Comparison of ENCODE assay signal across 1 cellular context in the genomic region with DNA sequence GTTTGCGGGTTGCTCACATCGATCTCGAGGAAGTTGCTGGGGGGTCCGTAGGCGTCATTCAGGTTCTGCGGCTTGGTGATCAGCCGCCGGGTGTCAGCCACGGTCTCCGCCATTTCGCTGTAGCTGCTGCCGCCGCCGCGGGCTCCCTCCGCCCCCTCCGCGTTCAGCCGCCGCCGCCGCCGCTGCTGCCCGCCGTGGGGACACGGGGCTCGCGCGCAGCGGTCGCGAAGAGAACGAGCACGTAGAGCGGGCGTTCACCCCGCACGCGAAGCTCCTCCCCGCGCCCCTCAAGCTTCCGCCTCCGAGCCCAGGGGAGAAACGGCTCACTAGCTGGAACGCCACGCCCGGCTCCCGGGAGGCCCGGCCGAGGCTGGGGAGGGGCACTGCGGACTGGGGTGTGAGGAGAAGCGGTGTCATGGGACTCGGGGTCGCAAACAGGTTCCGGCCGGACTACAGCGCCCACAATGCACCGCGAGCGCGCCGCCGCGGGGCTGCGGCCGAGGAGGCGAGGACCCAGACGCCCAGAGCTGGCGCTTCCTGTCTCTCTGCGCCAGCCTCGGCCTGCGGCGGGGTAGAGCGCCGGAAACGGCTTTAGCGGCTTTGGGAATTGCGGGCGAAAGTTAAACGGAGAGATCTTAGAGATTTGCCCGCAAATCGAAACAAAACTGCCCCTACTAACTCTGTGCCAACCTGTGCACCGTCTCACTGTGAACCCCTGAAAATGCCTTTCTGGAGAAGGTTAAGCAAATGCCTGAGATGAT.
TF ChIP-seq lines count a peak whose summit lies in the region.

A gene (minus strand): TSS at position 232 of the 761 bp plus-strand sequence. CDS start 119 bp downstream, at position 113.

TF ChIP-seq in HepG2, 621 proteins besides CTCF, POLR2A, EP300 and RAD21 (continued from another document and continues in another):
- TF ChIP-seq, protein P1, sequence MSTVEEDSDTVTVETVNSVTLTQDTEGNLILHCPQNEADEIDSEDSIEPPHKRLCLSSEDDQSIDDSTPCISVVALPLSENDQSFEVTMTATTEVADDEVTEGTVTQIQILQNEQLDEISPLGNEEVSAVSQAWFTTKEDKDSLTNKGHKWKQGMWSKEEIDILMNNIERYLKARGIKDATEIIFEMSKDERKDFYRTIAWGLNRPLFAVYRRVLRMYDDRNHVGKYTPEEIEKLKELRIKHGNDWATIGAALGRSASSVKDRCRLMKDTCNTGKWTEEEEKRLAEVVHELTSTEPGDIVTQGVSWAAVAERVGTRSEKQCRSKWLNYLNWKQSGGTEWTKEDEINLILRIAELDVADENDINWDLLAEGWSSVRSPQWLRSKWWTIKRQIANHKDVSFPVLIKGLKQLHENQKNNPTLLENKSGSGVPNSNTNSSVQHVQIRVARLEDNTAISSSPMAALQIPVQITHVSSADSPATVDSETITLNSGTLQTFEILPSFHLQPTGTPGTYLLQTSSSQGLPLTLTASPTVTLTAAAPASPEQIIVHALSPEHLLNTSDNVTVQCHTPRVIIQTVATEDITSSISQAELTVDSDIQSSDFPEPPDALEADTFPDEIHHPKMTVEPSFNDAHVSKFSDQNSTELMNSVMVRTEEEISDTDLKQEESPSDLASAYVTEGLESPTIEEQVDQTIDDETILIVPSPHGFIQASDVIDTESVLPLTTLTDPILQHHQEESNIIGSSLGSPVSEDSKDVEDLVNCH (CRISPR knock-in tag; IDR thresholded peaks at IDR 0.05): no peak
- TF ChIP-seq ZSCAN31 (CRISPR knock-in tag; IDR thresholded peaks at IDR 0.05; ENCODE audit: low read depth) (peak; percentile 62), SMARCE1 (IDR thresholded peaks at IDR 0.05; ENCODE audit: borderline replicate concordance) (no peak), ZC3H13 (CRISPR knock-in tag; IDR thresholded peaks at IDR 0.05) (peak; percentile 40), POLR2G (IDR thresholded peaks at IDR 0.05; ENCODE audit: low read depth, low read length) (peak; percentile 95), NONO (IDR thresholded peaks at IDR 0.05) (no peak), NONO (CRISPR knock-in tag; conservative IDR thresholded peaks at IDR 0.05) (peak; percentile 94), KAT7 (CRISPR knock-in tag; IDR thresholded peaks at IDR 0.05; ENCODE audit: borderline replicate concordance) (peak; percentile 42; the same call in 1 of the 2 replicates), NFIB (CRISPR knock-in tag; IDR thresholded peaks at IDR 0.05; ENCODE audit: borderline replicate concordance) (no peak), ZIK1 (CRISPR knock-in tag; IDR thresholded peaks at IDR 0.05; ENCODE audit: borderline replicate concordance, low read depth) (peak; percentile 61; the same call in 1 of the 2 replicates), RFX5 (IDR thresholded peaks at IDR 0.05; ENCODE audit: low read depth, low read length) (no peak), LCORL (IDR thresholded peaks at IDR 0.05) (no peak), LCORL (CRISPR knock-in tag; IDR thresholded peaks at IDR 0.05) (peak; percentile 84), POGZ (CRISPR knock-in tag; IDR thresholded peaks at IDR 0.05) (peak; percentile 91), ZMYM2 (CRISPR knock-in tag; IDR thresholded peaks at IDR 0.05) (no peak), GLI4 (CRISPR knock-in tag; IDR thresholded peaks at IDR 0.05; ENCODE audit: borderline replicate concordance) (no peak; the same call in 1 of the 2 replicates), MEF2D (CRISPR knock-in tag; IDR thresholded peaks at IDR 0.05) (0 out of 2 replicates have a peak, but pooled peaks have one; percentile 24), ZNF232 (CRISPR knock-in tag; IDR thresholded peaks at IDR 0.05; ENCODE audit: borderline replicate concordance) (no peak), RNF2 (conservative IDR thresholded peaks at IDR 0.05; ENCODE audit: low read depth) (no peak)
- TF ChIP-seq, protein P2, sequence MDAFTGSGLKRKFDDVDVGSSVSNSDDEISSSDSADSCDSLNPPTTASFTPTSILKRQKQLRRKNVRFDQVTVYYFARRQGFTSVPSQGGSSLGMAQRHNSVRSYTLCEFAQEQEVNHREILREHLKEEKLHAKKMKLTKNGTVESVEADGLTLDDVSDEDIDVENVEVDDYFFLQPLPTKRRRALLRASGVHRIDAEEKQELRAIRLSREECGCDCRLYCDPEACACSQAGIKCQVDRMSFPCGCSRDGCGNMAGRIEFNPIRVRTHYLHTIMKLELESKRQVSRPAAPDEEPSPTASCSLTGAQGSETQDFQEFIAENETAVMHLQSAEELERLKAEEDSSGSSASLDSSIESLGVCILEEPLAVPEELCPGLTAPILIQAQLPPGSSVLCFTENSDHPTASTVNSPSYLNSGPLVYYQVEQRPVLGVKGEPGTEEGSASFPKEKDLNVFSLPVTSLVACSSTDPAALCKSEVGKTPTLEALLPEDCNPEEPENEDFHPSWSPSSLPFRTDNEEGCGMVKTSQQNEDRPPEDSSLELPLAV (CRISPR knock-in tag; conservative IDR thresholded peaks at IDR 0.05; ENCODE audit: low read depth): no peak
- TF ChIP-seq, protein P3, sequence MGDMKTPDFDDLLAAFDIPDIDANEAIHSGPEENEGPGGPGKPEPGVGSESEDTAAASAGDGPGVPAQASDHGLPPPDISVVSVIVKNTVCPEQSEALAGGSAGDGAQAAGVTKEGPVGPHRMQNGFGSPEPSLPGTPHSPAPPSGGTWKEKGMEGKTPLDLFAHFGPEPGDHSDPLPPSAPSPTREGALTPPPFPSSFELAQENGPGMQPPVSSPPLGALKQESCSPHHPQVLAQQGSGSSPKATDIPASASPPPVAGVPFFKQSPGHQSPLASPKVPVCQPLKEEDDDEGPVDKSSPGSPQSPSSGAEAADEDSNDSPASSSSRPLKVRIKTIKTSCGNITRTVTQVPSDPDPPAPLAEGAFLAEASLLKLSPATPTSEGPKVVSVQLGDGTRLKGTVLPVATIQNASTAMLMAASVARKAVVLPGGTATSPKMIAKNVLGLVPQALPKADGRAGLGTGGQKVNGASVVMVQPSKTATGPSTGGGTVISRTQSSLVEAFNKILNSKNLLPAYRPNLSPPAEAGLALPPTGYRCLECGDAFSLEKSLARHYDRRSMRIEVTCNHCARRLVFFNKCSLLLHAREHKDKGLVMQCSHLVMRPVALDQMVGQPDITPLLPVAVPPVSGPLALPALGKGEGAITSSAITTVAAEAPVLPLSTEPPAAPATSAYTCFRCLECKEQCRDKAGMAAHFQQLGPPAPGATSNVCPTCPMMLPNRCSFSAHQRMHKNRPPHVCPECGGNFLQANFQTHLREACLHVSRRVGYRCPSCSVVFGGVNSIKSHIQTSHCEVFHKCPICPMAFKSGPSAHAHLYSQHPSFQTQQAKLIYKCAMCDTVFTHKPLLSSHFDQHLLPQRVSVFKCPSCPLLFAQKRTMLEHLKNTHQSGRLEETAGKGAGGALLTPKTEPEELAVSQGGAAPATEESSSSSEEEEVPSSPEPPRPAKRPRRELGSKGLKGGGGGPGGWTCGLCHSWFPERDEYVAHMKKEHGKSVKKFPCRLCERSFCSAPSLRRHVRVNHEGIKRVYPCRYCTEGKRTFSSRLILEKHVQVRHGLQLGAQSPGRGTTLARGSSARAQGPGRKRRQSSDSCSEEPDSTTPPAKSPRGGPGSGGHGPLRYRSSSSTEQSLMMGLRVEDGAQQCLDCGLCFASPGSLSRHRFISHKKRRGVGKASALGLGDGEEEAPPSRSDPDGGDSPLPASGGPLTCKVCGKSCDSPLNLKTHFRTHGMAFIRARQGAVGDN (CRISPR knock-in tag; IDR thresholded peaks at IDR 0.05): peak; percentile 86
- TF ChIP-seq, protein P4, sequence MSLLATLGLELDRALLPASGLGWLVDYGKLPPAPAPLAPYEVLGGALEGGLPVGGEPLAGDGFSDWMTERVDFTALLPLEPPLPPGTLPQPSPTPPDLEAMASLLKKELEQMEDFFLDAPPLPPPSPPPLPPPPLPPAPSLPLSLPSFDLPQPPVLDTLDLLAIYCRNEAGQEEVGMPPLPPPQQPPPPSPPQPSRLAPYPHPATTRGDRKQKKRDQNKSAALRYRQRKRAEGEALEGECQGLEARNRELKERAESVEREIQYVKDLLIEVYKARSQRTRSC (CRISPR knock-in tag; IDR thresholded peaks at IDR 0.05; ENCODE audit: low read depth): no peak
- TF ChIP-seq, protein P5, sequence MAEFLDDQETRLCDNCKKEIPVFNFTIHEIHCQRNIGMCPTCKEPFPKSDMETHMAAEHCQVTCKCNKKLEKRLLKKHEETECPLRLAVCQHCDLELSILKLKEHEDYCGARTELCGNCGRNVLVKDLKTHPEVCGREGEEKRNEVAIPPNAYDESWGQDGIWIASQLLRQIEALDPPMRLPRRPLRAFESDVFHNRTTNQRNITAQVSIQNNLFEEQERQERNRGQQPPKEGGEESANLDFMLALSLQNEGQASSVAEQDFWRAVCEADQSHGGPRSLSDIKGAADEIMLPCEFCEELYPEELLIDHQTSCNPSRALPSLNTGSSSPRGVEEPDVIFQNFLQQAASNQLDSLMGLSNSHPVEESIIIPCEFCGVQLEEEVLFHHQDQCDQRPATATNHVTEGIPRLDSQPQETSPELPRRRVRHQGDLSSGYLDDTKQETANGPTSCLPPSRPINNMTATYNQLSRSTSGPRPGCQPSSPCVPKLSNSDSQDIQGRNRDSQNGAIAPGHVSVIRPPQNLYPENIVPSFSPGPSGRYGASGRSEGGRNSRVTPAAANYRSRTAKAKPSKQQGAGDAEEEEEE (CRISPR knock-in tag; IDR thresholded peaks at IDR 0.05; ENCODE audit: borderline replicate concordance): no peak
- TF ChIP-seq, protein P6, sequence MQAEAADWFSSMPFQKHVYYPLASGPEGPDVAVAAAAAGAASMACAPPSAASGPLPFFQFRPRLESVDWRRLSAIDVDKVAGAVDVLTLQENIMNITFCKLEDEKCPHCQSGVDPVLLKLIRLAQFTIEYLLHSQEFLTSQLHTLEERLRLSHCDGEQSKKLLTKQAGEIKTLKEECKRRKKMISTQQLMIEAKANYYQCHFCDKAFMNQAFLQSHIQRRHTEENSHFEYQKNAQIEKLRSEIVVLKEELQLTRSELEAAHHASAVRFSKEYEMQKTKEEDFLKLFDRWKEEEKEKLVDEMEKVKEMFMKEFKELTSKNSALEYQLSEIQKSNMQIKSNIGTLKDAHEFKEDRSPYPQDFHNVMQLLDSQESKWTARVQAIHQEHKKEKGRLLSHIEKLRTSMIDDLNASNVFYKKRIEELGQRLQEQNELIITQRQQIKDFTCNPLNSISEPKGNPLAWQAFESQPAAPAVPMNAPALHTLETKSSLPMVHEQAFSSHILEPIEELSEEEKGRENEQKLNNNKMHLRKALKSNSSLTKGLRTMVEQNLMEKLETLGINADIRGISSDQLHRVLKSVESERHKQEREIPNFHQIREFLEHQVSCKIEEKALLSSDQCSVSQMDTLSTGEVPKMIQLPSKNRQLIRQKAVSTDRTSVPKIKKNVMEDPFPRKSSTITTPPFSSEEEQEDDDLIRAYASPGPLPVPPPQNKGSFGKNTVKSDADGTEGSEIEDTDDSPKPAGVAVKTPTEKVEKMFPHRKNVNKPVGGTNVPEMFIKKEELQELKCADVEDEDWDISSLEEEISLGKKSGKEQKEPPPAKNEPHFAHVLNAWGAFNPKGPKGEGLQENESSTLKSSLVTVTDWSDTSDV (CRISPR knock-in tag; IDR thresholded peaks at IDR 0.05): no peak
- TF ChIP-seq, protein P7, sequence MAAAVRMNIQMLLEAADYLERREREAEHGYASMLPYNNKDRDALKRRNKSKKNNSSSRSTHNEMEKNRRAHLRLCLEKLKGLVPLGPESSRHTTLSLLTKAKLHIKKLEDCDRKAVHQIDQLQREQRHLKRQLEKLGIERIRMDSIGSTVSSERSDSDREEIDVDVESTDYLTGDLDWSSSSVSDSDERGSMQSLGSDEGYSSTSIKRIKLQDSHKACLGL (CRISPR knock-in tag; IDR thresholded peaks at IDR 0.05): no peak
- TF ChIP-seq, protein P8, sequence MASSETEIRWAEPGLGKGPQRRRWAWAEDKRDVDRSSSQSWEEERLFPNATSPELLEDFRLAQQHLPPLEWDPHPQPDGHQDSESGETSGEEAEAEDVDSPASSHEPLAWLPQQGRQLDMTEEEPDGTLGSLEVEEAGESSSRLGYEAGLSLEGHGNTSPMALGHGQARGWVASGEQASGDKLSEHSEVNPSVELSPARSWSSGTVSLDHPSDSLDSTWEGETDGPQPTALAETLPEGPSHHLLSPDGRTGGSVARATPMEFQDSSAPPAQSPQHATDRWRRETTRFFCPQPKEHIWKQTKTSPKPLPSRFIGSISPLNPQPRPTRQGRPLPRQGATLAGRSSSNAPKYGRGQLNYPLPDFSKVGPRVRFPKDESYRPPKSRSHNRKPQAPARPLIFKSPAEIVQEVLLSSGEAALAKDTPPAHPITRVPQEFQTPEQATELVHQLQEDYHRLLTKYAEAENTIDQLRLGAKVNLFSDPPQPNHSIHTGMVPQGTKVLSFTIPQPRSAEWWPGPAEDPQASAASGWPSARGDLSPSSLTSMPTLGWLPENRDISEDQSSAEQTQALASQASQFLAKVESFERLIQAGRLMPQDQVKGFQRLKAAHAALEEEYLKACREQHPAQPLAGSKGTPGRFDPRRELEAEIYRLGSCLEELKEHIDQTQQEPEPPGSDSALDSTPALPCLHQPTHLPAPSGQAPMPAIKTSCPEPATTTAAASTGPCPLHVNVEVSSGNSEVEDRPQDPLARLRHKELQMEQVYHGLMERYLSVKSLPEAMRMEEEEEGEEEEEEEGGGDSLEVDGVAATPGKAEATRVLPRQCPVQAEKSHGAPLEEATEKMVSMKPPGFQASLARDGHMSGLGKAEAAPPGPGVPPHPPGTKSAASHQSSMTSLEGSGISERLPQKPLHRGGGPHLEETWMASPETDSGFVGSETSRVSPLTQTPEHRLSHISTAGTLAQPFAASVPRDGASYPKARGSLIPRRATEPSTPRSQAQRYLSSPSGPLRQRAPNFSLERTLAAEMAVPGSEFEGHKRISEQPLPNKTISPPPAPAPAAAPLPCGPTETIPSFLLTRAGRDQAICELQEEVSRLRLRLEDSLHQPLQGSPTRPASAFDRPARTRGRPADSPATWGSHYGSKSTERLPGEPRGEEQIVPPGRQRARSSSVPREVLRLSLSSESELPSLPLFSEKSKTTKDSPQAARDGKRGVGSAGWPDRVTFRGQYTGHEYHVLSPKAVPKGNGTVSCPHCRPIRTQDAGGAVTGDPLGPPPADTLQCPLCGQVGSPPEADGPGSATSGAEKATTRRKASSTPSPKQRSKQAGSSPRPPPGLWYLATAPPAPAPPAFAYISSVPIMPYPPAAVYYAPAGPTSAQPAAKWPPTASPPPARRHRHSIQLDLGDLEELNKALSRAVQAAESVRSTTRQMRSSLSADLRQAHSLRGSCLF (CRISPR knock-in tag; IDR thresholded peaks at IDR 0.05; ENCODE audit: borderline replicate concordance): no peak; the same call in 1 of the 2 replicates
- TF ChIP-seq, protein P9, sequence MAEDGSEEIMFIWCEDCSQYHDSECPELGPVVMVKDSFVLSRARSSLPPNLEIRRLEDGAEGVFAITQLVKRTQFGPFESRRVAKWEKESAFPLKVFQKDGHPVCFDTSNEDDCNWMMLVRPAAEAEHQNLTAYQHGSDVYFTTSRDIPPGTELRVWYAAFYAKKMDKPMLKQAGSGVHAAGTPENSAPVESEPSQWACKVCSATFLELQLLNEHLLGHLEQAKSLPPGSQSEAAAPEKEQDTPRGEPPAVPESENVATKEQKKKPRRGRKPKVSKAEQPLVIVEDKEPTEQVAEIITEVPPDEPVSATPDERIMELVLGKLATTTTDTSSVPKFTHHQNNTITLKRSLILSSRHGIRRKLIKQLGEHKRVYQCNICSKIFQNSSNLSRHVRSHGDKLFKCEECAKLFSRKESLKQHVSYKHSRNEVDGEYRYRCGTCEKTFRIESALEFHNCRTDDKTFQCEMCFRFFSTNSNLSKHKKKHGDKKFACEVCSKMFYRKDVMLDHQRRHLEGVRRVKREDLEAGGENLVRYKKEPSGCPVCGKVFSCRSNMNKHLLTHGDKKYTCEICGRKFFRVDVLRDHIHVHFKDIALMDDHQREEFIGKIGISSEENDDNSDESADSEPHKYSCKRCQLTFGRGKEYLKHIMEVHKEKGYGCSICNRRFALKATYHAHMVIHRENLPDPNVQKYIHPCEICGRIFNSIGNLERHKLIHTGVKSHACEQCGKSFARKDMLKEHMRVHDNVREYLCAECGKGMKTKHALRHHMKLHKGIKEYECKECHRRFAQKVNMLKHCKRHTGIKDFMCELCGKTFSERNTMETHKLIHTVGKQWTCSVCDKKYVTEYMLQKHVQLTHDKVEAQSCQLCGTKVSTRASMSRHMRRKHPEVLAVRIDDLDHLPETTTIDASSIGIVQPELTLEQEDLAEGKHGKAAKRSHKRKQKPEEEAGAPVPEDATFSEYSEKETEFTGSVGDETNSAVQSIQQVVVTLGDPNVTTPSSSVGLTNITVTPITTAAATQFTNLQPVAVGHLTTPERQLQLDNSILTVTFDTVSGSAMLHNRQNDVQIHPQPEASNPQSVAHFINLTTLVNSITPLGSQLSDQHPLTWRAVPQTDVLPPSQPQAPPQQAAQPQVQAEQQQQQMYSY (CRISPR knock-in tag; IDR thresholded peaks at IDR 0.05): peak; percentile 21; the same call in 1 of the 2 replicates
